ENCODE assay signal across 8 cellular contexts in the genomic region with DNA sequence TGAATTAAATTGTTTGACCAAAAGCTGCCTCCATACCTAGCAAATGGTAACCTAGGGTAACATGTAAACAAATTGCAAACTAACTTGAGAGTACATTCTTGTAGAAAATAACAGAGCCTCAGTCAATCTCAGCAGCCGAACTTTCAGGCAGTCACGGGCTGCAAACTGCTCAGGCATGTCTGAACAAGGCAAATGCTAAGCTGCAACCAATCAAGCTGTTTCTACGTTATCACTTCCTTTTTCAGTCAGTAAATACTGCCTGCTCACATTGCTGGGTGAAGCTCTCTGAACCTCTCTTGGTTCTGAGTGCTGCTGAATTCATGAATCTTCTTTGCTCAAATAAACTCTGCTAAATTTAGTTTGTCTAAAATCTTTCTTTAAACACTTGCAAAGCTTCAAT.
A peak's percentile ranks its signal among the peaks of the same experiment; 100 is the strongest.
DNase-seq lines count a peak whose midpoint lies in the region; ATAC-seq lines count a peak whose summit lies in the region.

No MANE protein-coding gene starts in this region.

- H3K79me2 ChIP-seq in ACC112 (ENCODE audit: control insufficient read depth, insufficient read depth, low read length, unreplicated experiment) = no peaks in the 10 kb centered on the region

- no peak overlapping the region for H3K4me3 ChIP-seq in ACC112 (ENCODE audit: low read depth, low read length)

- no peaks in the 10 kb centered on the region for H3K36me3 ChIP-seq in ACC112 (ENCODE audit: insufficient read depth, low read length)

- DNase-seq in astrocyte of the hippocampus (ENCODE audit: low read depth, low spot score) (peak; percentile 74), medulla oblongata (ENCODE audit: extremely low spot score) (peak; percentile 20)
- DNase-seq in stimulated activated naive CD8-positive, alpha-beta T cell treated with anti-CD3 and anti-CD28 coated beads, Interleukin-15, Interleukin-2, amounts not matched to agents 100 U/mL and 50 U/mL, for 24 hours = no peak
- no peak for DNase-seq in activated CD8-positive, alpha-beta memory T cell treated with anti-CD3 and anti-CD28 coated beads, Interleukin-2, amount 50 U/mL, for 4 hours
- DNase-seq in activated CD4-positive, CD25-positive, alpha-beta regulatory T cell treated with anti-CD3 and anti-CD28 coated beads, Interleukin-2, amount 50 U/mL, for 72 hours = no peak

- H3K27me3 ChIP-seq in ACC112 (ENCODE audit: insufficient read depth, low read length) = no peaks in the 10 kb centered on the region

- H2AFZ ChIP-seq in ACC112 (ENCODE audit: low read length, unreplicated experiment) = peak overlapping the region; percentile 21

- no peak overlapping the region for H3K27ac ChIP-seq in ACC112 (ENCODE audit: low read depth, low read length)

- ATAC-seq in GM19395 (IDR thresholded peaks at IDR 0.05; ENCODE audit: unreplicated experiment) (peak; percentile 93), HG03354 (IDR thresholded peaks at IDR 0.05; ENCODE audit: poor library complexity, severe bottlenecking, unreplicated experiment) (peak; percentile 88)
- no peak for ATAC-seq in stimulated activated naive CD8-positive, alpha-beta T cell treated with anti-CD3 and anti-CD28 coated beads, Interleukin-15, Interleukin-2, amounts not matched to agents 100 U/mL and 50 U/mL, for 24 hours

- no peaks in the 10 kb centered on the region for H3K4me1 ChIP-seq in ACC112 (ENCODE audit: control insufficient read depth, insufficient read depth, low read length, unreplicated experiment)

Comparison
In these comparisons a context has a peak if more than half of its experiments do, and no peak if none do; other contexts are left out.
1. DNase-seq: peak in astrocyte of the hippocampus (single experiment) and medulla oblongata (single experiment); none in stimulated activated naive CD8-positive, alpha-beta T cell treated with anti-CD3 and anti-CD28 coated beads, Interleukin-15, Interleukin-2, amounts not matched to agents 100 U/mL and 50 U/mL, for 24 hours (single experiment), activated CD8-positive, alpha-beta memory T cell treated with anti-CD3 and anti-CD28 coated beads, Interleukin-2, amount 50 U/mL, for 4 hours (single experiment) and activated CD4-positive, CD25-positive, alpha-beta regulatory T cell treated with anti-CD3 and anti-CD28 coated beads, Interleukin-2, amount 50 U/mL, for 72 hours (single experiment).